In the genomic region with DNA sequence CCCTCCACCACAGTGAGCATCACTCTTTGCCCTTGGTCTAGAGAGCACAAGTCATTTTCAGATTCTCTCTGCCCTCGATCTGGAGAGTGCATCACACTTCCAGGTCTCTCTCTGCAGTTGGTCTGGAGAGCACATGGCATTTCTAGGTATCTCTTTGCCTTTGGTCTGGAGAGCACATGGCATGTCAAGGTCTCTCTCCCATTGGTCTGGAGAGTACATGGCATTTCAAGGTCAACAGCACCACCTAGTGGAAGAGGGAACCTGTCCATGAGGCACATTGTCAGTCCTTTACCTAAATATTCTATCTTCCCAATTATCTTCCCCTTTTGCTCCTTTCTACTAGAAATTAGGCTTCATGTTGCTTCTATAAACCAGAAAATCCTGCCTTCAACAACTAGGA, we compare ENCODE assay signal across 8 cellular contexts.
A peak's percentile ranks its signal among the peaks of the same experiment; 100 is the strongest.
DNase-seq lines count a peak whose midpoint lies in the region; ATAC-seq, FAIRE-seq and TF ChIP-seq lines count a peak whose summit lies in the region.

No MANE protein-coding gene starts in this region.

- peak; percentile 60 for FAIRE-seq in GM19239 (lab: Jason Lieb, UNC)

- H3F3A ChIP-seq in DOHH2 (ENCODE audit: control insufficient read depth, insufficient read depth) = no peaks in the 10 kb centered on the region

- no peaks in the 10 kb centered on the region for H3K27me3 ChIP-seq in DOHH2 (ENCODE audit: control insufficient read depth, low read length)

- H4K20me1 ChIP-seq in DOHH2 (ENCODE audit: control insufficient read depth, insufficient read depth, low read depth, low read length) = no peaks in the 10 kb centered on the region

- no peaks in the 10 kb centered on the region for H3K36me3 ChIP-seq in DOHH2 (ENCODE audit: control insufficient read depth, low read length)

- H3K4me3 ChIP-seq in DOHH2 (ENCODE audit: low read length) = no peak overlapping the region

- TF ChIP-seq CTCF in DOHH2 (IDR thresholded peaks at IDR 0.05; ENCODE audit: low read depth, low read length, poor library complexity, severe bottlenecking) = peak; percentile 70

- H3K4me2 ChIP-seq in DOHH2 (ENCODE audit: low read length) = no peak overlapping the region

- no peaks in the 10 kb centered on the region for H3K4me1 ChIP-seq in DOHH2 (ENCODE audit: control insufficient read depth, low read length)

- no peak overlapping the region for H3K27ac ChIP-seq in DOHH2 (ENCODE audit: low read depth, low read length)

- H3K79me2 ChIP-seq in DOHH2 (ENCODE audit: control insufficient read depth, low read length) = no peaks in the 10 kb centered on the region

- DNase-seq in GM19239 (ENCODE audit: insufficient read length, low spot score) (peak; percentile 6), SK-MEL-5 (ENCODE audit: low read depth, low spot score) (peak; percentile 71), iPS-NIHi11 (ENCODE audit: low spot score) (peak; percentile 45), NCI-H2171 treated with DMSO at 0.1 percent for 48 hours (lab: John Stamatoyannopoulos, UW) (no peak), NCI-H1930 (lab: John Stamatoyannopoulos, UW) (no peak)

- ATAC-seq in HG03457 (IDR thresholded peaks at IDR 0.05; ENCODE audit: unreplicated experiment) (peak; percentile 79), GM18520 (IDR thresholded peaks at IDR 0.05; ENCODE audit: unreplicated experiment) (no peak)

- H3K9me3 ChIP-seq in DOHH2 (ENCODE audit: control insufficient read depth, insufficient read depth, low read length) = no peaks in the 10 kb centered on the region

- in situ Hi-C loops in SK-MEL-5 (cut with HindIII; ENCODE audit: low pct_unique_long_range_greater_than_20kb, low sequenced_read_pairs) = no loop called here

- no peaks in the 10 kb centered on the region for H3K9me2 ChIP-seq in DOHH2 (replicated peaks; ENCODE audit: control insufficient read depth, low read length)

Comparison
In these comparisons a context has a peak if more than half of its experiments do, and no peak if none do; other contexts are left out.
1. DNase-seq: peak in GM19239 (single experiment), SK-MEL-5 (single experiment) and iPS-NIHi11 (single experiment); none in NCI-H2171 treated with DMSO at 0.1 percent for 48 hours (single experiment) and NCI-H1930 (0 of 2).